In the genomic region with DNA sequence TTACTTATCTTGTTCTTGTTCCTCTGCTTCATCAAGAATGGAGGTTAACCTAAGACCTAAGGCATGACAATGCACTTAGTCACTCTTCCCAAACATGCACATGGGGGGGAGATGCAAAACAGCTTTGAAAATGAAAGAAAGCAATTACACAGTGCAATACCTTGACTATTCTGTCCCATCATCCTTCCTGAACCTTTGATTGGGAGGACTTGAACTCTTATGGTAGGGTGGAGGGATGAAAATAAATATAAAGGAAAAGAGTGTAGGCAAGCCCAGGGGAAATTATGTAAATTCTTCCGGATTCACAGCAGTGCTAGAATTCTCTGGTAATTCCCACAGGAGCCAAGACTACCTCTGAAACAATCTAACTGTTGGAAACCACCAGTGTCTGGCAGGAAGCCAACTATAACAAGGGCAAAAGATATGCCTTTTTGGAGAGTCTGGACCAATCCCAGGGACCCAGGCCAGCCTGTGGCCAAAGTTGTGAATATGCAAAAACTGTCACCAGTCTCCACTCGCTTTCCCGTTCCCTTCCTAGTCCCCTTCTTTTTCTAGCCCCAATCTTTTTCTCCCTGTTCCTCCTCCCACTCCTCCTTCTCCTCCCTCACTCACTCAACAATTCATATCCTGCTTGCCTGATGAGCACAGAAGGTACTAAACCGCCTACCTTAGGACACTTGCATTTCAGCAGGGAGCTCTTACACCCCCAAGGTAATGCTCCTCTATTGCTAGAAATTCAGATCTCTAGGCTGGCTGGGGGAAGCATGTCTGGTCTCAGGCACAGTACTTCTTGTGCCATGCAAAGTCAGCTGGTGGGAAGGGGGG, we compare ENCODE assay signal across 8 cellular contexts. TPM values are rescaled to one million over a fixed set of nuclear protein-coding genes. Genes with fewer than 3 reads are reported as not detected.
A peak's percentile ranks its signal among the peaks of the same experiment; 100 is the strongest.
DNase-seq lines count a peak whose midpoint lies in the region; ATAC-seq and TF ChIP-seq lines count a peak whose summit lies in the region.

No MANE protein-coding gene starts in this region.

- no peak overlapping the region for H3K27ac Mint-ChIP-seq in activated CD8-positive, alpha-beta T cell treated with anti-CD3 and anti-CD28 coated beads for 36 hours
- H3K27ac Mint-ChIP-seq in activated CD8-positive, alpha-beta T cell treated with anti-CD3 and anti-CD28 coated beads, Interleukin-2, amount 10 ng/mL, durations not matched to agents 7 days and 5 days = no peak overlapping the region
- H3K27ac Mint-ChIP-seq in stimulated activated naive B cell treated with anti-CD40 and anti-IgM and Interleukin-4, amounts not matched to agents 10 μg/mL and 1 μg/mL and 100 μg/mL, for 72 hours = no peak overlapping the region

- peak; percentile 19 for DNase-seq in activated CD8-positive, alpha-beta T cell treated with anti-CD3 and anti-CD28 coated beads for 36 hours
- no peak for DNase-seq in activated CD8-positive, alpha-beta T cell treated with anti-CD3 and anti-CD28 coated beads, Interleukin-2, amount 10 ng/mL, durations not matched to agents 7 days and 5 days
- DNase-seq in RPMI8226 = peak; percentile 46
- peak; percentile 93 for DNase-seq in fibroblast of mammary gland (ENCODE audit: low read depth)
- DNase-seq in stimulated activated naive B cell treated with anti-CD40 and anti-IgM and Interleukin-4, amounts not matched to agents 10 μg/mL and 1 μg/mL and 100 μg/mL, for 72 hours = peak; percentile 14
- DNase-seq in activated CD8-positive, alpha-beta memory T cell treated with anti-CD3 and anti-CD28 coated beads for 24 hours = no peak
- no peak for DNase-seq in medulla oblongata (ENCODE audit: extremely low spot score)

- peaks cover 31% of the 10 kb centered on the region for H3K4me1 Mint-ChIP-seq in activated CD8-positive, alpha-beta T cell treated with anti-CD3 and anti-CD28 coated beads for 36 hours (ENCODE audit: low read depth)
- H3K4me1 Mint-ChIP-seq in activated CD8-positive, alpha-beta T cell treated with anti-CD3 and anti-CD28 coated beads, Interleukin-2, amount 10 ng/mL, durations not matched to agents 7 days and 5 days (ENCODE audit: low read depth) = peaks cover 26% of the 10 kb centered on the region
- peaks cover 23 to 27% of the 10 kb centered on the region in 2 donors for H3K4me1 Mint-ChIP-seq in stimulated activated naive B cell treated with anti-CD40 and anti-IgM and Interleukin-4, amounts not matched to agents 10 μg/mL and 1 μg/mL and 100 μg/mL, for 72 hours

- no peaks in the 10 kb centered on the region for H3K9me3 Mint-ChIP-seq in activated CD8-positive, alpha-beta T cell treated with anti-CD3 and anti-CD28 coated beads for 36 hours
- no peaks in the 10 kb centered on the region for H3K9me3 Mint-ChIP-seq in activated CD8-positive, alpha-beta T cell treated with anti-CD3 and anti-CD28 coated beads, Interleukin-2, amount 10 ng/mL, durations not matched to agents 7 days and 5 days (ENCODE audit: insufficient read depth)
- H3K9me3 Mint-ChIP-seq in stimulated activated naive B cell treated with anti-CD40 and anti-IgM and Interleukin-4, amounts not matched to agents 10 μg/mL and 1 μg/mL and 100 μg/mL, for 72 hours = no peaks in the 10 kb centered on the region

- peaks cover 23% of the 10 kb centered on the region for H3K27me3 Mint-ChIP-seq in activated CD8-positive, alpha-beta T cell treated with anti-CD3 and anti-CD28 coated beads for 36 hours
- peaks cover 27% of the 10 kb centered on the region for H3K27me3 Mint-ChIP-seq in activated CD8-positive, alpha-beta T cell treated with anti-CD3 and anti-CD28 coated beads, Interleukin-2, amount 10 ng/mL, durations not matched to agents 7 days and 5 days (ENCODE audit: low read depth)
- H3K27me3 Mint-ChIP-seq in stimulated activated naive B cell treated with anti-CD40 and anti-IgM and Interleukin-4, amounts not matched to agents 10 μg/mL and 1 μg/mL and 100 μg/mL, for 72 hours = peaks cover 8 to 18% of the 10 kb centered on the region in 2 donors

- no peak overlapping the region for H3K4me3 Mint-ChIP-seq in activated CD8-positive, alpha-beta T cell treated with anti-CD3 and anti-CD28 coated beads for 36 hours
- no peak overlapping the region for H3K4me3 Mint-ChIP-seq in activated CD8-positive, alpha-beta T cell treated with anti-CD3 and anti-CD28 coated beads, Interleukin-2, amount 10 ng/mL, durations not matched to agents 7 days and 5 days
- peak overlapping the region; percentile 29 to 32 for H3K4me3 Mint-ChIP-seq in stimulated activated naive B cell treated with anti-CD40 and anti-IgM and Interleukin-4, amounts not matched to agents 10 μg/mL and 1 μg/mL and 100 μg/mL, for 72 hours

- intact Hi-C loops in activated CD8-positive, alpha-beta T cell treated with anti-CD3 and anti-CD28 coated beads for 36 hours (cut with micrococcal nuclease) = no loop called here

- ATAC-seq in activated CD8-positive, alpha-beta T cell treated with anti-CD3 and anti-CD28 coated beads for 36 hours = peak; percentile 27
- ATAC-seq in activated CD8-positive, alpha-beta T cell treated with anti-CD3 and anti-CD28 coated beads, Interleukin-2, amount 10 ng/mL, durations not matched to agents 7 days and 5 days = no peak
- ATAC-seq in HG02588 (IDR thresholded peaks at IDR 0.05; ENCODE audit: unreplicated experiment) = peak; percentile 33
- ATAC-seq in stimulated activated naive B cell treated with anti-CD40 and anti-IgM and Interleukin-4, amounts not matched to agents 10 μg/mL and 1 μg/mL and 100 μg/mL, for 72 hours (replicated peaks) = peak in 1 of 2 donors; percentile 28

- peak overlapping the region; percentile 29 for H3K4me3 ChIP-seq in fibroblast of mammary gland (ENCODE audit: control insufficient read depth, low read depth, low read length)

- no peak for TF ChIP-seq CTCF in activated CD8-positive, alpha-beta T cell treated with anti-CD3 and anti-CD28 coated beads for 36 hours (IDR thresholded peaks at IDR 0.05)
- no peak for TF ChIP-seq CTCF in fibroblast of mammary gland (conservative IDR thresholded peaks at IDR 0.05; ENCODE audit: control insufficient read depth, insufficient read depth, low read depth, low read length)

- POLR2A ChIA-PET in activated CD8-positive, alpha-beta T cell treated with anti-CD3 and anti-CD28 coated beads for 36 hours (lab: Charles Lee) = interaction anchor here (1.1 to 1.2 kb wide), 2 partner anchors 8 to 10 kb away, joined by 3 read pairs; no protein-coding TSS in a partner anchor
- POLR2A ChIA-PET in activated CD8-positive, alpha-beta T cell treated with anti-CD3 and anti-CD28 coated beads, Interleukin-2, amount 10 ng/mL, durations not matched to agents 7 days and 5 days (lab: Charles Lee) = no interaction called here

- H3K36me3 Mint-ChIP-seq in activated CD8-positive, alpha-beta T cell treated with anti-CD3 and anti-CD28 coated beads for 36 hours (ENCODE audit: low read depth) = peaks cover 10% of the 10 kb centered on the region
- H3K36me3 Mint-ChIP-seq in activated CD8-positive, alpha-beta T cell treated with anti-CD3 and anti-CD28 coated beads, Interleukin-2, amount 10 ng/mL, durations not matched to agents 7 days and 5 days (ENCODE audit: low read depth) = peaks cover 6% of the 10 kb centered on the region
- H3K36me3 Mint-ChIP-seq in stimulated activated naive B cell treated with anti-CD40 and anti-IgM and Interleukin-4, amounts not matched to agents 10 μg/mL and 1 μg/mL and 100 μg/mL, for 72 hours = peaks cover 4 to 6% of the 10 kb centered on the region in 2 donors

- CTCF ChIA-PET in activated CD8-positive, alpha-beta T cell treated with anti-CD3 and anti-CD28 coated beads for 36 hours (lab: Charles Lee) = no interaction called here
- CTCF ChIA-PET in activated CD8-positive, alpha-beta T cell treated with anti-CD3 and anti-CD28 coated beads, Interleukin-2, amount 10 ng/mL, durations not matched to agents 7 days and 5 days (lab: Charles Lee) = no interaction called here

RNA-seq across cellular contexts. Expression of a gene that starts 2.5 kb away (rescaled TPM):
- 10 to 100 TPM; 26.2 to 27.7 TPM for total RNA-seq in activated CD8-positive, alpha-beta T cell treated with anti-CD3 and anti-CD28 coated beads for 36 hours
- 10 to 100 TPM; 14.6 to 19.1 TPM for total RNA-seq in activated CD8-positive, alpha-beta T cell treated with anti-CD3 and anti-CD28 coated beads, Interleukin-2, amount 10 ng/mL, durations not matched to agents 7 days and 5 days

Comparison
In these comparisons a context has a peak if more than half of its experiments do, and no peak if none do; other contexts are left out.
1. DNase-seq: peak in activated CD8-positive, alpha-beta T cell treated with anti-CD3 and anti-CD28 coated beads for 36 hours (single experiment), RPMI8226 (single experiment), fibroblast of mammary gland (single experiment) and stimulated activated naive B cell treated with anti-CD40 and anti-IgM and Interleukin-4, amounts not matched to agents 10 μg/mL and 1 μg/mL and 100 μg/mL, for 72 hours (single experiment); none in activated CD8-positive, alpha-beta T cell treated with anti-CD3 and anti-CD28 coated beads, Interleukin-2, amount 10 ng/mL, durations not matched to agents 7 days and 5 days (single experiment), activated CD8-positive, alpha-beta memory T cell treated with anti-CD3 and anti-CD28 coated beads for 24 hours (single experiment) and medulla oblongata (single experiment).
2. H3K4me3 Mint-ChIP-seq: peak in stimulated activated naive B cell treated with anti-CD40 and anti-IgM and Interleukin-4, amounts not matched to agents 10 μg/mL and 1 μg/mL and 100 μg/mL, for 72 hours (2 of 2); none in activated CD8-positive, alpha-beta T cell treated with anti-CD3 and anti-CD28 coated beads for 36 hours (single experiment) and activated CD8-positive, alpha-beta T cell treated with anti-CD3 and anti-CD28 coated beads, Interleukin-2, amount 10 ng/mL, durations not matched to agents 7 days and 5 days (single experiment).